In the genomic region with DNA sequence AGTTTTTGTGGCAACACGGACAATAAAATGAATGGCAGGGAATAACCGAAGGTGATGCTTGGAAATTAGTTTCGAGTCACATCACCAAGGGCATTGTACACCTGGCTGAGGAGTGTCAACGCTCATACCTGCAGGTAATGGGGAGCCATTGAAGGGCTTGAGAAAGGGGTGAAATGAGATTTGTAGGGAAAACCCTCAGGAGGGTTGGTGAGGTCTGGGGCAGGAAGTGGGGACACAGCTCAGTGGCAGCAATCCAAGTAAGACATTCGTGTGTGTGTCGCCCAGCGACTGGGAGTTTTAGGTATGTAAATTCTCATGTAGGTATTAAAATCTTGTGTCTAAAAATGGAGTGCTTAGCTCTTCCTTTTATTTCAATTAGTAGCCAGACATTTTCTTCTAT, we compare ENCODE assay signal across 20 cellular contexts. TPM values are rescaled to one million over a fixed set of nuclear protein-coding genes. Genes with fewer than 3 reads are reported as not detected.
DNase-seq lines count a peak whose midpoint lies in the region; ATAC-seq and TF ChIP-seq lines count a peak whose summit lies in the region.
"Had no signal": no experiment of that assay in that cellular context is flagged by ENCODE, and none has a peak within 500 bp of the region (broad histone marks: within the 10 kb centered on the region; RNA-seq: fewer than 3 reads in every experiment).

No MANE protein-coding gene starts in this region.

- no peaks in the 10 kb centered on the region for H3F3A ChIP-seq in SU-DHL-6 (ENCODE audit: insufficient read depth)

- peak overlapping the region; percentile 29 for H3K4me2 ChIP-seq in SU-DHL-6 (ENCODE audit: low read depth, low read length, poor library complexity, severe bottlenecking)
- H3K4me2 ChIP-seq: GM23338 had no signal

- H3K4me3 Mint-ChIP-seq in CD8-positive, alpha-beta memory T cell, result no peak overlapping the region
- H3K4me3 Mint-ChIP-seq: GM23338; nephron; stimulated activated naive CD8-positive, alpha-beta T cell treated with anti-CD3 and anti-CD28 coated beads, Interleukin-15, Interleukin-2, amounts not matched to agents 100 ng/mL and 50 ng/mL, for 24 hours had no signal

- CTCF ChIA-PET in CD8-positive, alpha-beta memory T cell (lab: Charles Lee), result interaction anchor here (2.2 kb wide), 1 partner anchor 311 kb away, joined by 5 read pairs; the partner anchor contains the start of gene FAM162A
- CTCF ChIA-PET in HEK293T (lab: Yijun Ruan, JAX), result interaction anchor here (0.6 kb wide), 1 partner anchor 69 kb away, joined by 3 read pairs; no protein-coding TSS in a partner anchor

- no peaks in the 10 kb centered on the region for H3K27me3 Mint-ChIP-seq in CD8-positive, alpha-beta memory T cell
- H3K27me3 Mint-ChIP-seq: stimulated activated naive CD8-positive, alpha-beta T cell treated with anti-CD3 and anti-CD28 coated beads, Interleukin-15, Interleukin-2, amounts not matched to agents 100 ng/mL and 50 ng/mL, for 24 hours had no signal

- H3K36me3 Mint-ChIP-seq in CD8-positive, alpha-beta memory T cell, result peaks cover 15 to 76% (median 36%) of the 10 kb centered on the region in 3 donors

- no peak overlapping the region for H3K4me3 ChIP-seq in CD8-positive, alpha-beta memory T cell (ENCODE audit: low read length)
- H3K4me3 ChIP-seq in SU-DHL-6 (ENCODE audit: insufficient read depth, low read length, poor library complexity, severe bottlenecking) (no peak overlapping the region), H7 (ENCODE audit: insufficient read depth, low read depth, low read length) (no peak overlapping the region)
- H3K4me3 ChIP-seq: GM23338, heart left ventricle had no signal

- H3K4me1 Mint-ChIP-seq in CD8-positive, alpha-beta memory T cell, result peaks cover 24 to 30% (median 24%) of the 10 kb centered on the region in 3 donors
- H3K4me1 Mint-ChIP-seq: GM23338 had no signal

- no peaks in the 10 kb centered on the region for H3K9me2 ChIP-seq in SU-DHL-6 (replicated peaks; ENCODE audit: insufficient read depth, low read length)

- no peaks in the 10 kb centered on the region for H3K79me2 ChIP-seq in SU-DHL-6 (ENCODE audit: insufficient read depth, low read length)

- POLR2A ChIA-PET in CD8-positive, alpha-beta memory T cell (lab: Charles Lee), result no interaction called here
- POLR2A ChIA-PET in HEK293T (lab: Yijun Ruan, JAX), result no interaction called here

- peaks cover 40% of the 10 kb centered on the region for H3K36me3 ChIP-seq in CD8-positive, alpha-beta memory T cell (ENCODE audit: insufficient read depth, low read length)
- H3K36me3 ChIP-seq in SU-DHL-6 (ENCODE audit: low read length) (no peaks in the 10 kb centered on the region), H7 (replicated peaks; ENCODE audit: control insufficient read depth, insufficient read depth, low read length) (peaks cover 5% of the 10 kb centered on the region; the same call in 1 of the 2 replicates)
- H3K36me3 ChIP-seq: WERI-Rb-1 had no signal

- H3K9me3 Mint-ChIP-seq in CD8-positive, alpha-beta memory T cell, result no peaks in the 10 kb centered on the region
- H3K9me3 Mint-ChIP-seq: GM23338; nephron; stimulated activated naive CD8-positive, alpha-beta T cell treated with anti-CD3 and anti-CD28 coated beads, Interleukin-15, Interleukin-2, amounts not matched to agents 100 ng/mL and 50 ng/mL, for 24 hours had no signal

- no peak overlapping the region for H3K9ac ChIP-seq in SU-DHL-6 (ENCODE audit: low read length)

- no peak for TF ChIP-seq CTCF in SU-DHL-6 (IDR thresholded peaks at IDR 0.05; ENCODE audit: insufficient read depth, low read length, poor library complexity, severe bottlenecking)

- peak overlapping the region in 6 of 8 donors; percentile 2 to 79 (median 28) for H3K27ac Mint-ChIP-seq in CD8-positive, alpha-beta memory T cell
- H3K27ac Mint-ChIP-seq: GM23338; nephron; stimulated activated naive CD8-positive, alpha-beta T cell treated with anti-CD3 and anti-CD28 coated beads, Interleukin-15, Interleukin-2, amounts not matched to agents 100 ng/mL and 50 ng/mL, for 24 hours had no signal

- no peaks in the 10 kb centered on the region for H3K9me3 ChIP-seq in CD8-positive, alpha-beta memory T cell (ENCODE audit: low read length)
- H3K9me3 ChIP-seq in SU-DHL-6 (ENCODE audit: insufficient read depth, low read length), result no peaks in the 10 kb centered on the region
- H3K9me3 ChIP-seq: heart left ventricle had no signal

- H4K20me1 ChIP-seq in SU-DHL-6 (ENCODE audit: low read depth, low read length), result no peaks in the 10 kb centered on the region

- H2AFZ ChIP-seq in SU-DHL-6 (ENCODE audit: low read depth, low read length, severe bottlenecking), result no peak overlapping the region
- H2AFZ ChIP-seq: GM23338 had no signal

- DNase-seq in CD8-positive, alpha-beta memory T cell, result no peak
- DNase-seq in CD1c-positive myeloid dendritic cell (ENCODE audit: extremely low spot score) (no peak), HEK293T (ENCODE audit: extremely low spot score) (no peak), NCI-H2081 (lab: John Stamatoyannopoulos, UW) (no peak), H7 (no peak)
- DNase-seq: DMS79 treated with DMSO at 0.1 percent for 48 hours, erythroblast, heart left ventricle, MV-4-11, NCI-H2171, WERI-Rb-1 had no signal

- H3K27me3 ChIP-seq in CD8-positive, alpha-beta memory T cell (ENCODE audit: insufficient read depth, low read length, poor library complexity, severe bottlenecking), result no peaks in the 10 kb centered on the region
- H3K27me3 ChIP-seq in SU-DHL-6 (ENCODE audit: low read length) (no peaks in the 10 kb centered on the region), H7 (ENCODE audit: control insufficient read depth, insufficient read depth, low read length) (no peaks in the 10 kb centered on the region)
- H3K27me3 ChIP-seq: heart left ventricle had no signal

- H3K27ac ChIP-seq in CD8-positive, alpha-beta memory T cell (ENCODE audit: low read depth, low read length), result no peak overlapping the region
- no peak overlapping the region for H3K27ac ChIP-seq in SU-DHL-6 (ENCODE audit: low read depth, low read length)
- H3K27ac ChIP-seq: heart left ventricle, WERI-Rb-1 had no signal

- ATAC-seq in GM18868 (IDR thresholded peaks at IDR 0.05; ENCODE audit: unreplicated experiment) (peak; percentile 39), HG02678 (IDR thresholded peaks at IDR 0.05; ENCODE audit: unreplicated experiment) (peak; percentile 50)
- ATAC-seq: GM23338, heart left ventricle, left lobe of liver, right cardiac atrium, SK-N-SH treated with all-trans-retinoic acid at 6 μM for 48 hours had no signal

- H3K4me1 ChIP-seq in CD8-positive, alpha-beta memory T cell (ENCODE audit: insufficient read depth, low read length), result no peaks in the 10 kb centered on the region
- H3K4me1 ChIP-seq: heart left ventricle had no signal

TF ChIP-seq in HEK293T, 16 proteins besides CTCF, POLR2A, EP300 and RAD21:
- TF ChIP-seq NFRKB (IDR thresholded peaks at IDR 0.05) (no peak), HDGF (IDR thresholded peaks at IDR 0.05; ENCODE audit: borderline replicate concordance) (no peak), ARNT (IDR thresholded peaks at IDR 0.05) (no peak), BHLHE40 (IDR thresholded peaks at IDR 0.05; ENCODE audit: borderline replicate concordance) (no peak), SP1 (IDR thresholded peaks at IDR 0.05) (no peak), FOXM1 (IDR thresholded peaks at IDR 0.05; ENCODE audit: borderline replicate concordance) (no peak), FOXK2 (IDR thresholded peaks at IDR 0.05) (no peak), LEF1 (IDR thresholded peaks at IDR 0.05; ENCODE audit: borderline replicate concordance) (no peak)
TF ChIP-seq in HEK293T: peak in this region for 0.

RNA-seq across cellular contexts. Expression of gene PARP14, which starts 14.3 kb away (rescaled TPM):
- total RNA-seq in CD8-positive, alpha-beta memory T cell, result 10 to 100 TPM; 41.3 to 44.8 TPM
- polyA plus RNA-seq in CD8-positive, alpha-beta memory T cell, result 16.6 TPM
- 5.6 and 8.5 TPM in 2 replicates for total RNA-seq in H7 (2014; rRNA removed; shearing (Covaris generic))
